In the genomic region with DNA sequence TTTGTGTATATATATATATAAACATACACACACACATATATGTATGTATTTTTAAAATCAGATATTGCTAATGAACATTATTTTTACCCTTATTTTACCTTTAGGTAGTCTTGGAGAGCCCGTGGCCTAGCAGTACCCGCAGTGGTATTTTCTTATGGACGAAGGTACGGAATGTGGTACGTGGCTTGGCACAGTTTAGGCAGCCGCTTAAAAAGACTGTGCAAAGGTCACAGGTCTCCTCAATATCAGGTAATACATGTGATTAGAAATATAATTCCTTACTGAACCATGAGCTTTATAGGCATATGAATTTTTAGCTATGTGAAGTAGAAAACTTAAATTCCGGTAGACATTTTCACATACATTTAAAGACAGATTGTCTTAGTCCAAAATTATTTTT, we compare ENCODE assay signal across 32 cellular contexts. TPM values are rescaled to one million over a fixed set of nuclear protein-coding genes. Genes with fewer than 3 reads are reported as not detected.
DNase-seq lines count a peak whose midpoint lies in the region; ATAC-seq, FAIRE-seq and TF ChIP-seq lines count a peak whose summit lies in the region.
"Had no signal": no experiment of that assay in that cellular context is flagged by ENCODE, and none has a peak within 500 bp of the region (broad histone marks: within the 10 kb centered on the region; RNA-seq: fewer than 3 reads in every experiment).

No MANE protein-coding gene starts in this region.

- no peak overlapping the region for H3K4me3 Mint-ChIP-seq in CD8-positive, alpha-beta T cell
- H3K4me3 Mint-ChIP-seq: B cell; CD14-positive monocyte; CD4-positive, alpha-beta memory T cell; CD4-positive, alpha-beta T cell; CD8-positive, alpha-beta memory T cell had no signal

- no peak for TF ChIP-seq EP300 in stomach (IDR thresholded peaks at IDR 0.05)

- H3K4me3 ChIP-seq in CD8-positive, alpha-beta T cell (ENCODE audit: low read depth, low read length): no peak overlapping the region
- H3K4me3 ChIP-seq in small intestine (ENCODE audit: low read depth in 1 of 2, low read length in 2 of 2) (no peak overlapping the region), stomach (no peak overlapping the region)
- H3K4me3 ChIP-seq: A549; BLaER1; BLaER1 treated with 17β-estradiol and CSF1 and Interleukin-3, amounts not matched to agents 10 nM and 100 nM had no signal

- TF ChIP-seq CTCF in CD8-positive, alpha-beta T cell (IDR thresholded peaks at IDR 0.05): no peak
- TF ChIP-seq CTCF in stomach (IDR thresholded peaks at IDR 0.05): no peak

- WGBS in small intestine, 3 donors: 28 to 82% (median 48%) methylated on average over 7 of the region's 7 CpGs
- 38 to 67% (median 57%) methylated on average over 7 of the region's 7 CpGs for WGBS in stomach, 5 donors

- no peaks in the 10 kb centered on the region for H3K9me3 ChIP-seq in CD8-positive, alpha-beta T cell (ENCODE audit: low read length)
- no peaks in the 10 kb centered on the region for H3K9me3 ChIP-seq in small intestine (ENCODE audit: control insufficient read depth, low read depth)
- H3K9me3 ChIP-seq in stomach: no peaks in the 10 kb centered on the region
- H3K9me3 ChIP-seq: A549; BE2C; BLaER1; BLaER1 treated with 17β-estradiol and CSF1 and Interleukin-3, amounts not matched to agents 10 nM and 100 nM; Caco-2 had no signal

- no peaks in the 10 kb centered on the region for H3K4me1 ChIP-seq in CD8-positive, alpha-beta T cell (ENCODE audit: insufficient read depth, low read length)
- no peaks in the 10 kb centered on the region for H3K4me1 ChIP-seq in small intestine (ENCODE audit: control insufficient read depth in 2 of 2, insufficient read depth in 1 of 2, low read depth in 1 of 2, low read length in 1 of 2)
- H3K4me1 ChIP-seq in stomach: no peaks in the 10 kb centered on the region
- H3K4me1 ChIP-seq: A549; BE2C; BLaER1; BLaER1 treated with 17β-estradiol and CSF1 and Interleukin-3, amounts not matched to agents 10 nM and 100 nM had no signal

- peaks cover 13% of the 10 kb centered on the region for H3K36me3 ChIP-seq in CD8-positive, alpha-beta T cell (ENCODE audit: insufficient read depth, low read length)
- H3K36me3 ChIP-seq in small intestine (ENCODE audit: control insufficient read depth in 2 of 2, insufficient read depth in 2 of 2, low read length in 2 of 2) (peaks cover 2 to 23% of the 10 kb centered on the region in 2 donors), stomach (peaks cover 8 to 97% (median 94%) of the 10 kb centered on the region in 4 donors)

- CTCF ChIA-PET in CD8-positive, alpha-beta T cell (lab: Charles Lee): interaction anchor here (1.1 kb wide), 1 partner anchor 129 kb away, joined by 3 read pairs; no protein-coding TSS in a partner anchor

- no peaks in the 10 kb centered on the region for H3K27me3 Mint-ChIP-seq in CD8-positive, alpha-beta T cell (ENCODE audit: low read depth)
- H3K27me3 Mint-ChIP-seq: B cell; CD4-positive, alpha-beta memory T cell; CD4-positive, alpha-beta T cell; CD4-positive, CD25-positive, alpha-beta regulatory T cell; CD8-positive, alpha-beta memory T cell had no signal

- peak overlapping the region; percentile 1 for H3K27ac Mint-ChIP-seq in CD8-positive, alpha-beta T cell
- H3K27ac Mint-ChIP-seq: B cell; CD14-positive monocyte; CD4-positive, alpha-beta T cell; CD4-positive, CD25-positive, alpha-beta regulatory T cell had no signal

- H3K27me3 ChIP-seq in CD8-positive, alpha-beta T cell (ENCODE audit: insufficient read depth, low read length): no peaks in the 10 kb centered on the region
- no peaks in the 10 kb centered on the region for H3K27me3 ChIP-seq in small intestine (ENCODE audit: control insufficient read depth in 2 of 2, insufficient read depth in 2 of 2, low read length in 2 of 2)
- no peaks in the 10 kb centered on the region for H3K27me3 ChIP-seq in stomach
- H3K27me3 ChIP-seq: BE2C; BLaER1; BLaER1 treated with 17β-estradiol and CSF1 and Interleukin-3, amounts not matched to agents 10 nM and 100 nM had no signal

- no peaks in the 10 kb centered on the region for H3K4me1 Mint-ChIP-seq in CD8-positive, alpha-beta T cell (ENCODE audit: low read depth)
- H3K4me1 Mint-ChIP-seq: B cell; CD14-positive monocyte; CD4-positive, CD25-positive, alpha-beta regulatory T cell had no signal

- DNase-seq in CD8-positive, alpha-beta T cell: no peak
- DNase-seq in small intestine: peak; percentile 62
- DNase-seq in stomach: peak; percentile 31
- no peak for DNase-seq in NCI-H1092 (lab: John Stamatoyannopoulos, UW)
- DNase-seq in left cardiac atrium: no peak
- no peak for DNase-seq in activated CD8-positive, alpha-beta memory T cell treated with anti-CD3 and anti-CD28 coated beads, Interleukin-2, amount 50 U/mL, for 4 hours
- DNase-seq: 8988T; ACHN; AML-193; BE2C; C1 segment of cervical spinal cord; Caco-2; Calu3; CD4-positive, alpha-beta memory T cell; CD4-positive, alpha-beta T cell; CD4-positive, CD25-positive, alpha-beta regulatory T cell; CD8-positive, alpha-beta memory T cell; COR-L47; DMS 273 treated with DMSO at 0.1 percent for 48 hours; DMS153; DMS53; DMS79; DMS79 treated with DMSO at 0.1 percent for 48 hours; DND-41; EL had no signal

- TF ChIP-seq POLR2A in stomach (IDR thresholded peaks at IDR 0.05): no peak

- ATAC-seq in CD8-positive, alpha-beta T cell: no peak
- ATAC-seq in left cardiac atrium: no peak
- ATAC-seq: A549 had no signal

- no peak for FAIRE-seq in small intestine (lab: Jason Lieb, UNC)

- H3K9me3 Mint-ChIP-seq in CD8-positive, alpha-beta T cell: no peaks in the 10 kb centered on the region
- H3K9me3 Mint-ChIP-seq: CD14-positive monocyte; CD4-positive, alpha-beta memory T cell; CD4-positive, alpha-beta T cell; CD8-positive, alpha-beta memory T cell had no signal

- peaks cover 79% of the 10 kb centered on the region for H3K36me3 Mint-ChIP-seq in CD8-positive, alpha-beta T cell

- POLR2A ChIA-PET in CD8-positive, alpha-beta T cell (lab: Charles Lee): no interaction called here

- intact Hi-C loops in CD8-positive, alpha-beta T cell (cut with DNase I, micrococcal nuclease): loop anchor here in 1 of 2 experiments (10.0 kb wide), 1 partner anchor 1081 kb away; no protein-coding TSS in a partner anchor
- intact Hi-C loops in stomach (cut with DNase I; ENCODE audit: low total_unique reads) (no loop called here), left cardiac atrium (cut with DNase I) (no loop called here)

- H3K27ac ChIP-seq in CD8-positive, alpha-beta T cell (ENCODE audit: low read depth, low read length): no peak overlapping the region
- no peak overlapping the region for H3K27ac ChIP-seq in small intestine (ENCODE audit: low read depth in 1 of 2, low read length in 1 of 2)
- H3K27ac ChIP-seq in stomach: no peak overlapping the region
- H3K27ac ChIP-seq: 22Rv1; A549; BLaER1; BLaER1 treated with 17β-estradiol and CSF1 and Interleukin-3, amounts not matched to agents 10 nM and 100 nM; C4-2B had no signal

RNA-seq across cellular contexts. Expression of gene RPS6, which starts 43.9 kb away (rescaled TPM):
- 1,000 to 10,000 TPM; 4,631 to 4,695 TPM for total RNA-seq in CD8-positive, alpha-beta T cell
- polyA plus RNA-seq in small intestine: 1,000 to 10,000 TPM; 1,868 to 4,030 (median 3,204) TPM
- total RNA-seq in stomach: 1,000 to 10,000 TPM in 4 of 5 donors, 100 to 1,000 TPM in 1; 925 to 2,164 (median 1,405) TPM
- 1,000 to 10,000 TPM; 3,881 to 4,884 (median 4,624) TPM for polyA plus RNA-seq in stomach
- 1,000 to 10,000 TPM; 1,134 to 1,265 TPM for total RNA-seq in left cardiac atrium

Comparison
In these comparisons a context has a peak if more than half of its experiments do, and no peak if none do; other contexts are left out.
1. DNase-seq: peak in small intestine (single experiment) and stomach (single experiment); none in CD8-positive, alpha-beta T cell (0 of 7), NCI-H1092 (single experiment), left cardiac atrium (single experiment) and activated CD8-positive, alpha-beta memory T cell treated with anti-CD3 and anti-CD28 coated beads, Interleukin-2, amount 50 U/mL, for 4 hours (single experiment).